ENCODE assay signal across 1 cellular context in the genomic region with DNA sequence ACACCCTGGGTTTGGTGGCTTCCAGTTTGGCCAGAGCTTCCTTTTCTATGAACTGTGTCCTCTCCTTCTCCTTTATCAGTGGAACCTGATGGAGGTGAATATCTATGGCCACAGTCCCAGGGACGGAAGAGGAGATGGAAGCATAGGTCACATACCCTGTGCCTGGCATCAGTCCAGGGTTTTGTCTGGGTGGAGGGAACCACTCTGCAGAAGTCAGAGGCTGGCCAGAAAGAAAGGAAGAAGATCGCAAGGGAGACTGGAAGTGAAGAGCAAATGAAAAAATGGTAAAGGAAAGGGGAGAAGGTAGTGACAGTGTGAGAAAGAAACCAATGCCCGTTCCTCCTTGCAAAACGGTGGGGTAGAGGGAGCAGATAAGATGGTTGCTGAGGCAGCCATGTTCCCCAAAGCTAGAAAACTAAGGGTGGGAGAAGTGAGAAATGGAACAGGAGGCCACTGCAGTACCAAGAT.
TF ChIP-seq lines count a peak whose summit lies in the region.

No MANE protein-coding gene starts in this region.

TF ChIP-seq in K562, 482 proteins besides CTCF, POLR2A, EP300 and RAD21 (continued from another document and continues in another):
- TF ChIP-seq HDGF (IDR thresholded peaks at IDR 0.05), result 0 out of 2 replicates have a peak, but pooled peaks have one; percentile 55
- TF ChIP-seq CHD2 (IDR thresholded peaks at IDR 0.05; ENCODE audit: low read depth, low read length), result no peak
- TF ChIP-seq NR2C1 (IDR thresholded peaks at IDR 0.05), result peak; percentile 60
- TF ChIP-seq NR2C1 (tag; IDR thresholded peaks at IDR 0.05), result no peak
- no peak for TF ChIP-seq ATF7 (IDR thresholded peaks at IDR 0.05)
- TF ChIP-seq LCOR (CRISPR knock-in tag; IDR thresholded peaks at IDR 0.05), result no peak
- TF ChIP-seq RBM22 (IDR thresholded peaks at IDR 0.05; ENCODE audit: low read depth, low read length, poor library complexity, severe bottlenecking), result no peak
- TF ChIP-seq CBFA2T3 (IDR thresholded peaks at IDR 0.05), result peak; percentile 93
- no peak for TF ChIP-seq ETV6 (IDR thresholded peaks at IDR 0.05; ENCODE audit: borderline replicate concordance in 1 of 2, low read depth in 2 of 2, low read length in 1 of 2)
- no peak for TF ChIP-seq ETV6 (CRISPR knock-in tag; IDR thresholded peaks at IDR 0.05; ENCODE audit: borderline replicate concordance)
- peak; percentile 81 for TF ChIP-seq PRDM10 (IDR thresholded peaks at IDR 0.05; ENCODE audit: partially characterized antibody)
- no peak for TF ChIP-seq MYC (IDR thresholded peaks at IDR 0.05; ENCODE audit: low read depth, low read length)
- no peak for TF ChIP-seq MYC (CRISPR knock-in tag; IDR thresholded peaks at IDR 0.05; ENCODE audit: borderline replicate concordance, low read depth)
- TF ChIP-seq ZNF507 (tag; conservative IDR thresholded peaks at IDR 0.05), result no peak
- TF ChIP-seq KLF13 (tag; IDR thresholded peaks at IDR 0.05; ENCODE audit: borderline replicate concordance, low read depth), result no peak
- TF ChIP-seq CBX2 (IDR thresholded peaks at IDR 0.05; ENCODE audit: insufficient read depth, low read length, poor library complexity, severe bottlenecking), result no peak
- TF ChIP-seq, protein P1, sequence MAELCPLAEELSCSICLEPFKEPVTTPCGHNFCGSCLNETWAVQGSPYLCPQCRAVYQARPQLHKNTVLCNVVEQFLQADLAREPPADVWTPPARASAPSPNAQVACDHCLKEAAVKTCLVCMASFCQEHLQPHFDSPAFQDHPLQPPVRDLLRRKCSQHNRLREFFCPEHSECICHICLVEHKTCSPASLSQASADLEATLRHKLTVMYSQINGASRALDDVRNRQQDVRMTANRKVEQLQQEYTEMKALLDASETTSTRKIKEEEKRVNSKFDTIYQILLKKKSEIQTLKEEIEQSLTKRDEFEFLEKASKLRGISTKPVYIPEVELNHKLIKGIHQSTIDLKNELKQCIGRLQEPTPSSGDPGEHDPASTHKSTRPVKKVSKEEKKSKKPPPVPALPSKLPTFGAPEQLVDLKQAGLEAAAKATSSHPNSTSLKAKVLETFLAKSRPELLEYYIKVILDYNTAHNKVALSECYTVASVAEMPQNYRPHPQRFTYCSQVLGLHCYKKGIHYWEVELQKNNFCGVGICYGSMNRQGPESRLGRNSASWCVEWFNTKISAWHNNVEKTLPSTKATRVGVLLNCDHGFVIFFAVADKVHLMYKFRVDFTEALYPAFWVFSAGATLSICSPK (IDR thresholded peaks at IDR 0.05; ENCODE audit: borderline replicate concordance), result no peak
- TF ChIP-seq ZNF197 (CRISPR knock-in tag; IDR thresholded peaks at IDR 0.05; ENCODE audit: low read depth), result no peak
- TF ChIP-seq MTA3 (IDR thresholded peaks at IDR 0.05; ENCODE audit: borderline replicate concordance), result no peak
- no peak for TF ChIP-seq ZNF449 (CRISPR knock-in tag; IDR thresholded peaks at IDR 0.05)
- no peak for TF ChIP-seq ZFP36 (IDR thresholded peaks at IDR 0.05; ENCODE audit: low read depth, low read length, partially characterized antibody)
- no peak for TF ChIP-seq RBM34 (IDR thresholded peaks at IDR 0.05; ENCODE audit: borderline replicate concordance, insufficient read depth, low read length)
- TF ChIP-seq ZNF316 (IDR thresholded peaks at IDR 0.05), result 0 out of 2 replicates have a peak, but pooled peaks have one; percentile 14
- no peak for TF ChIP-seq ARHGAP35 (IDR thresholded peaks at IDR 0.05; ENCODE audit: partially characterized antibody)
- TF ChIP-seq BRF2 (IDR thresholded peaks at IDR 0.05; ENCODE audit: borderline replicate concordance, insufficient read depth, insufficient read length), result no peak
- TF ChIP-seq, protein P2, sequence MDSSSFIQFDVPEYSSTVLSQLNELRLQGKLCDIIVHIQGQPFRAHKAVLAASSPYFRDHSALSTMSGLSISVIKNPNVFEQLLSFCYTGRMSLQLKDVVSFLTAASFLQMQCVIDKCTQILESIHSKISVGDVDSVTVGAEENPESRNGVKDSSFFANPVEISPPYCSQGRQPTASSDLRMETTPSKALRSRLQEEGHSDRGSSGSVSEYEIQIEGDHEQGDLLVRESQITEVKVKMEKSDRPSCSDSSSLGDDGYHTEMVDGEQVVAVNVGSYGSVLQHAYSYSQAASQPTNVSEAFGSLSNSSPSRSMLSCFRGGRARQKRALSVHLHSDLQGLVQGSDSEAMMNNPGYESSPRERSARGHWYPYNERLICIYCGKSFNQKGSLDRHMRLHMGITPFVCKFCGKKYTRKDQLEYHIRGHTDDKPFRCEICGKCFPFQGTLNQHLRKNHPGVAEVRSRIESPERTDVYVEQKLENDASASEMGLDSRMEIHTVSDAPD (CRISPR knock-in tag; IDR thresholded peaks at IDR 0.05), result no peak
- TF ChIP-seq TSHZ1 (CRISPR knock-in tag; IDR thresholded peaks at IDR 0.05), result no peak
- no peak for TF ChIP-seq RAD51 (IDR thresholded peaks at IDR 0.05; ENCODE audit: borderline replicate concordance, low read depth)
- TF ChIP-seq NFIC (IDR thresholded peaks at IDR 0.05), result peak; percentile 97
- TF ChIP-seq CREB3 (tag; conservative IDR thresholded peaks at IDR 0.05; ENCODE audit: low read depth), result no peak
- TF ChIP-seq GTF2A2 (tag; IDR thresholded peaks at IDR 0.05), result no peak
- no peak for TF ChIP-seq NR3C1 (CRISPR knock-in tag; IDR thresholded peaks at IDR 0.05)
- TF ChIP-seq TCFL5 (CRISPR knock-in tag; conservative IDR thresholded peaks at IDR 0.05), result no peak
- TF ChIP-seq, protein P3, sequence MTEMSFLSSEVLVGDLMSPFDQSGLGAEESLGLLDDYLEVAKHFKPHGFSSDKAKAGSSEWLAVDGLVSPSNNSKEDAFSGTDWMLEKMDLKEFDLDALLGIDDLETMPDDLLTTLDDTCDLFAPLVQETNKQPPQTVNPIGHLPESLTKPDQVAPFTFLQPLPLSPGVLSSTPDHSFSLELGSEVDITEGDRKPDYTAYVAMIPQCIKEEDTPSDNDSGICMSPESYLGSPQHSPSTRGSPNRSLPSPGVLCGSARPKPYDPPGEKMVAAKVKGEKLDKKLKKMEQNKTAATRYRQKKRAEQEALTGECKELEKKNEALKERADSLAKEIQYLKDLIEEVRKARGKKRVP (CRISPR knock-in tag; IDR thresholded peaks at IDR 0.05), result no peak
- no peak for TF ChIP-seq MYNN (IDR thresholded peaks at IDR 0.05)
- TF ChIP-seq MYNN (CRISPR knock-in tag; IDR thresholded peaks at IDR 0.05), result no peak
- no peak for TF ChIP-seq ZNF311 (CRISPR knock-in tag; IDR thresholded peaks at IDR 0.05)
- no peak for TF ChIP-seq SREBF1 (IDR thresholded peaks at IDR 0.05; ENCODE audit: borderline replicate concordance, low read depth, low read length)
- TF ChIP-seq SPI1 (IDR thresholded peaks at IDR 0.05; ENCODE audit: borderline replicate concordance, low read depth, low read length), result peak; percentile 2; the same call in 1 of the 2 replicates
- TF ChIP-seq RBM39 (optimal IDR thresholded peaks at IDR 0.05; ENCODE audit: low read depth, low read length), result no peak
- TF ChIP-seq, protein P4, sequence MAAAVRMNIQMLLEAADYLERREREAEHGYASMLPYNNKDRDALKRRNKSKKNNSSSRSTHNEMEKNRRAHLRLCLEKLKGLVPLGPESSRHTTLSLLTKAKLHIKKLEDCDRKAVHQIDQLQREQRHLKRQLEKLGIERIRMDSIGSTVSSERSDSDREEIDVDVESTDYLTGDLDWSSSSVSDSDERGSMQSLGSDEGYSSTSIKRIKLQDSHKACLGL (CRISPR knock-in tag; IDR thresholded peaks at IDR 0.05; ENCODE audit: borderline replicate concordance, poor library complexity, severe bottlenecking), result no peak
- no peak for TF ChIP-seq XRCC3 (IDR thresholded peaks at IDR 0.05)
- TF ChIP-seq HOXB6 (CRISPR knock-in tag; IDR thresholded peaks at IDR 0.05; ENCODE audit: borderline replicate concordance), result no peak
- TF ChIP-seq PPARD (CRISPR knock-in tag; IDR thresholded peaks at IDR 0.05), result no peak
- TF ChIP-seq PHB2 (IDR thresholded peaks at IDR 0.05; ENCODE audit: low read depth), result no peak
- TF ChIP-seq HDAC1 (IDR thresholded peaks at IDR 0.05), result 0 out of 4 replicates have a peak, but pooled peaks of 1 of the 2 experiments have one; percentile 28
- TF ChIP-seq NFE2L1 (tag; IDR thresholded peaks at IDR 0.05; ENCODE audit: borderline replicate concordance, low read depth), result no peak
- TF ChIP-seq CBX5 (IDR thresholded peaks at IDR 0.05; ENCODE audit: borderline replicate concordance, low read depth), result no peak
- no peak for TF ChIP-seq PHF20 (IDR thresholded peaks at IDR 0.05; ENCODE audit: partially characterized antibody)
